8 cellular contexts compared by ENCODE assay signal in the genomic region with DNA sequence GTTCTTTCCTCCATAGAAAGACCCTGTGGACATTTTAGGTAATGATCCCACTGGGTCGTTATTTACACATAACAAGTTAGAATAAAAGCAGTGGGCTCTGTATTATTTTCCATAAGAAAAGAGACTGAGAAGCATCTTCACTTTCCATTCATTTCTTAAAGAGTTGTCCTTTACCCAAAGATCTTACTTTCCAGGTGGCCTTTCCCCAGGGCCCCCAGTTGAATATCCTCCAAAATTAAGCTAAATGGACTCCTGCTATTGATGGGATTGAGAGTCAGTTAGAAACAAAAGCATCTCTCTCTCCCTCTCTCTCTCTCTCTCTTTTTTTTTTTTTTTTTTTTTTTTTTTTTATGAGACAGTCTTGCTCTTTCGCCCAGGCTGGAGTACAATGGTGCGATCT.
"Had no signal": no experiment of that assay in that cellular context is flagged by ENCODE, and none has a peak within 500 bp of the region (broad histone marks: within the 10 kb centered on the region; RNA-seq: fewer than 3 reads in every experiment).

No MANE protein-coding gene starts in this region.

- H3K36me3 ChIP-seq: HAP-1 had no signal

- H3K27ac Mint-ChIP-seq: HFFc6, IgD-negative memory B cell had no signal

- H3K27me3 Mint-ChIP-seq: IgD-negative memory B cell had no signal

- H3K4me1 ChIP-seq: HAP-1 had no signal

- H3K4me1 Mint-ChIP-seq: IgD-negative memory B cell had no signal

- H3K9me3 Mint-ChIP-seq: HFFc6 had no signal

- H3K4me3 Mint-ChIP-seq: HFFc6, IgD-negative memory B cell had no signal

- H3K4me3 ChIP-seq: HAP-1 had no signal

- DNase-seq: GOT3, H7, HFFc6, KBM-7 had no signal

- ATAC-seq: HCT116, HepG2 had no signal

- H3K36me3 Mint-ChIP-seq: IgD-negative memory B cell had no signal

- H3K9me3 ChIP-seq: HAP-1 had no signal
